29 cellular contexts compared by ENCODE assay signal in the genomic region with DNA sequence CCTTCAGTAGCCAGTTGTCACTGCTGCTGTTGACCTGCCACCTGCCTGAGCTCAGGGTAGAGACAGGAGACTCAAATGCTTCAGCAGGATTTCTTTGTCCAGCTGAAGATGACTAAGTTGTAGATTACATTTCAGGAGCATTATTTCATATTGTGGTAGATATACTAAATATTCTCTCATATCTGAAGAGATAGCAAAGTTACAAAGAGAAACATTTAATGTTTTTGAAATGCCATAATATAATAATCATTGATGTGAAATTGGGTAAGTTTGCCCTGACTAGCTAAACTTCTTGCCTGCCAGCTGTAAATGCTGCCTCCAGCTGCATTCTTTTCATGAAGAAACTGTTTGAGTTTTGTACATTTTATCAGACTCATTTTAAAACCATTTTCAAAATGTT.
"Had no signal": no experiment of that assay in that cellular context is flagged by ENCODE, and none has a peak within 500 bp of the region (broad histone marks: within the 10 kb centered on the region; RNA-seq: fewer than 3 reads in every experiment).

No MANE protein-coding gene starts in this region.

- H3K36me3 ChIP-seq: neutrophil, pancreas, prostate gland, right lobe of liver, sigmoid colon, suprapubic skin, tibial artery, transverse colon, upper lobe of left lung, vagina had no signal

- H3K9me3 ChIP-seq: neutrophil, pancreas, prostate gland, right lobe of liver, sigmoid colon, suprapubic skin, testis, tibial artery, transverse colon, upper lobe of left lung, vagina had no signal

- H3K27ac ChIP-seq: neutrophil, pancreas, prostate gland, right lobe of liver, sigmoid colon, suprapubic skin, testis, tibial artery, transverse colon, upper lobe of left lung, vagina had no signal

- ATAC-seq: naive thymus-derived CD4-positive, alpha-beta T cell; natural killer cell; pancreas; right cardiac atrium; right lobe of liver; stimulated activated memory B cell treated with anti-CD40 and anti-IgM and Interleukin-4, amounts not matched to agents 10 μg/mL and 1 μg/mL and 100 μg/mL, for 72 hours; stimulated activated naive CD8-positive, alpha-beta T cell treated with anti-CD3 and anti-CD28 coated beads, Interleukin-15, amount 100 ng/mL, for 72 hours; stimulated activated naive CD8-positive, alpha-beta T cell treated with anti-CD3 and anti-CD28 coated beads, Interleukin-15, Interleukin-2, amounts not matched to agents 100 U/mL and 50 U/mL, for 24 hours had no signal

- H3K27ac Mint-ChIP-seq: naive thymus-derived CD4-positive, alpha-beta T cell; natural killer cell; nephron; stimulated activated memory B cell treated with anti-CD40 and anti-IgM and Interleukin-4, amounts not matched to agents 10 μg/mL and 1 μg/mL and 100 μg/mL, for 72 hours; stimulated activated naive CD8-positive, alpha-beta T cell treated with anti-CD3 and anti-CD28 coated beads, Interleukin-15, amount 100 ng/mL, for 72 hours had no signal

- H3K36me3 Mint-ChIP-seq: naive thymus-derived CD4-positive, alpha-beta T cell; natural killer cell; stimulated activated memory B cell treated with anti-CD40 and anti-IgM and Interleukin-4, amounts not matched to agents 10 μg/mL and 1 μg/mL and 100 μg/mL, for 72 hours had no signal

- DNase-seq: naive thymus-derived CD4-positive, alpha-beta T cell; natural killer cell; nucleus accumbens; pancreas; right cardiac atrium; right lobe of liver; sigmoid colon; small intestine; stimulated activated CD4-positive, alpha-beta T cell treated with anti-CD3 and anti-CD28 coated beads, Interleukin-15, amount 100 ng/mL, for 24 hours; stimulated activated CD4-positive, alpha-beta T cell treated with anti-CD3 and anti-CD28 coated beads, Interleukin-2, amount 100 ng/mL, for 24 hours; stimulated activated CD4-positive, alpha-beta T cell treated with anti-CD3 and anti-CD28 coated beads, Interleukin-2, amount 100 ng/mL, for 48 hours; stimulated activated CD4-positive, alpha-beta T cell treated with anti-CD3 and anti-CD28 coated beads, Interleukin-4, amount 100 ng/mL, for 4 hours; stimulated activated CD8-positive, alpha-beta memory T cell treated with anti-CD3 and anti-CD28 coated beads, Interleukin-4, amount 100 ng/mL, for 48 hours; stimulated activated naive CD4-positive, alpha-beta T cell; stimulated activated naive CD8-positive, alpha-beta T cell treated with anti-CD3 and anti-CD28 coated beads, Interleukin-15, amount 100 ng/mL, for 72 hours; stimulated activated naive CD8-positive, alpha-beta T cell treated with anti-CD3 and anti-CD28 coated beads, Interleukin-15, Interleukin-2, amounts not matched to agents 100 U/mL and 50 U/mL, for 24 hours; substantia nigra; testis; tibial artery; transverse colon; upper lobe of left lung had no signal

- H3K27me3 ChIP-seq: neutrophil, pancreas, right lobe of liver, sigmoid colon, suprapubic skin, testis, tibial artery, transverse colon, upper lobe of left lung, vagina had no signal

- H3K4me3 Mint-ChIP-seq: naive thymus-derived CD4-positive, alpha-beta T cell; natural killer cell; nephron; neural crest cell; stimulated activated memory B cell treated with anti-CD40 and anti-IgM and Interleukin-4, amounts not matched to agents 10 μg/mL and 1 μg/mL and 100 μg/mL, for 72 hours; stimulated activated naive CD8-positive, alpha-beta T cell treated with anti-CD3 and anti-CD28 coated beads, Interleukin-15, amount 100 ng/mL, for 72 hours had no signal

- H3K9me3 Mint-ChIP-seq: nephron; stimulated activated memory B cell treated with anti-CD40 and anti-IgM and Interleukin-4, amounts not matched to agents 10 μg/mL and 1 μg/mL and 100 μg/mL, for 72 hours; stimulated activated naive CD8-positive, alpha-beta T cell treated with anti-CD3 and anti-CD28 coated beads, Interleukin-15, amount 100 ng/mL, for 72 hours had no signal

- H3K4me3 ChIP-seq: pancreas, prostate gland, right lobe of liver, sigmoid colon, suprapubic skin, testis, tibial artery, transverse colon, upper lobe of left lung, vagina had no signal

- H3K27me3 Mint-ChIP-seq: naive thymus-derived CD4-positive, alpha-beta T cell; stimulated activated memory B cell treated with anti-CD40 and anti-IgM and Interleukin-4, amounts not matched to agents 10 μg/mL and 1 μg/mL and 100 μg/mL, for 72 hours; stimulated activated naive CD8-positive, alpha-beta T cell treated with anti-CD3 and anti-CD28 coated beads, Interleukin-15, amount 100 ng/mL, for 72 hours had no signal

- H3K4me1 Mint-ChIP-seq: naive thymus-derived CD4-positive, alpha-beta T cell; natural killer cell; nephron; neural crest cell; stimulated activated memory B cell treated with anti-CD40 and anti-IgM and Interleukin-4, amounts not matched to agents 10 μg/mL and 1 μg/mL and 100 μg/mL, for 72 hours; stimulated activated naive CD8-positive, alpha-beta T cell treated with anti-CD3 and anti-CD28 coated beads, Interleukin-15, amount 100 ng/mL, for 72 hours had no signal

- H3K4me1 ChIP-seq: pancreas, prostate gland, right lobe of liver, sigmoid colon, suprapubic skin, testis, tibial artery, transverse colon, upper lobe of left lung, vagina had no signal

- FAIRE-seq: small intestine, urothelium cell line had no signal
